ENCODE assay signal across 33 cellular contexts in the genomic region with DNA sequence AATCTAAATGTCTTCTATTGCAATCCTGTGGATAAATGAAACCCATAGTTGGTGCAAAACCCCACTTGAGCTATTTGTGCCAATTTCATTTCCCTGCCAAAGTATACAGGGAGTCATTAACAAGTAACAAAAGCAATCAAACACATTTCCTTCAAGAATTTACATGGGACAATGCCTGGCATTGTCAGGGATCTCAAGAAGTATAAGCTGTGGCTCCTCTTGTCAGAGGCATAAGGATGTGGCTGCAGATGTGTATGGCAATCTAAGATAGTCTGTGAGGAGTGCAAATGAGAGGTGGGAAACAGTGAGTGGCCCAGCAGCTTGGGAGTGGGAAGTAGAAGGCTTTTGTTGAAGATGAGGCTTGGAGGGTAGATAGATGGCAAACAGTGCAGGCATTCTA.
"Had no signal": no experiment of that assay in that cellular context is flagged by ENCODE, and none has a peak within 500 bp of the region (broad histone marks: within the 10 kb centered on the region; RNA-seq: fewer than 3 reads in every experiment).

No MANE protein-coding gene starts in this region.

- DNase-seq: activated CD4-positive, alpha-beta memory T cell treated with anti-CD3 and anti-CD28 coated beads for 36 hours; activated CD4-positive, alpha-beta T cell treated with anti-CD3 and anti-CD28 coated beads for 36 hours; activated CD4-positive, alpha-beta T cell treated with anti-CD3 and anti-CD28 coated beads, Interleukin-2, amount 10 ng/mL, durations not matched to agents 24 days and 14 days; activated CD4-positive, CD25-positive, alpha-beta regulatory T cell; activated CD4-positive, CD25-positive, alpha-beta regulatory T cell treated with anti-CD3 and anti-CD28 coated beads, Interleukin-2, amount 50 U/mL, for 72 hours; activated CD8-positive, alpha-beta memory T cell treated with anti-CD3 and anti-CD28 coated beads, Interleukin-2, amount 10 ng/mL, durations not matched to agents 7 days and 5 days; activated CD8-positive, alpha-beta memory T cell treated with anti-CD3 and anti-CD28 coated beads, Interleukin-2, amount 50 U/mL, for 4 hours; activated CD8-positive, alpha-beta T cell treated with anti-CD3 and anti-CD28 coated beads, Interleukin-2, amount 10 ng/mL, durations not matched to agents 7 days and 5 days; activated effector memory CD4-positive, alpha-beta T cell treated with anti-CD3 and anti-CD28 coated beads, Interleukin-2, amount 50 U/mL, for 16 hours; activated naive CD4-positive, alpha-beta T cell treated with anti-CD3 and anti-CD28 coated beads for 36 hours; activated naive CD8-positive, alpha-beta T cell treated with anti-CD3 and anti-CD28 coated beads for 36 hours; activated naive CD8-positive, alpha-beta T cell treated with anti-CD3 and anti-CD28 coated beads, Interleukin-2, amount 50 U/mL, for 24 hours; activated T-cell treated with anti-CD3 and anti-CD28 coated beads, Interleukin-2, amount 50 U/mL, for 1 hour; activated T-cell treated with anti-CD3 and anti-CD28 coated beads, Interleukin-2, amount 50 U/mL, for 48 hours; adrenal gland; amygdala; aorta; central memory CD4-positive, alpha-beta T cell; cerebellar nuclear complex; effector memory CD4-positive, alpha-beta T cell; endodermal cell; foreskin keratinocyte; gastrocnemius medialis; glutamatergic neuron; heart left ventricle; T-helper 2 cell had no signal

- H3K4me1 ChIP-seq: adrenal gland, breast epithelium, colonic mucosa, foreskin keratinocyte, gastrocnemius medialis, heart left ventricle had no signal

- H3K4me3 ChIP-seq: adrenal gland, breast epithelium, cardiac muscle cell, colonic mucosa, gastrocnemius medialis, heart left ventricle had no signal

- H3K27ac Mint-ChIP-seq: activated CD4-positive, alpha-beta memory T cell treated with anti-CD3 and anti-CD28 coated beads for 36 hours; activated CD4-positive, alpha-beta T cell treated with anti-CD3 and anti-CD28 coated beads for 36 hours; activated CD4-positive, alpha-beta T cell treated with anti-CD3 and anti-CD28 coated beads, Interleukin-2, amount 10 ng/mL, durations not matched to agents 24 days and 14 days; activated CD8-positive, alpha-beta memory T cell treated with anti-CD3 and anti-CD28 coated beads, Interleukin-2, amount 10 ng/mL, durations not matched to agents 7 days and 5 days; activated CD8-positive, alpha-beta T cell treated with anti-CD3 and anti-CD28 coated beads, Interleukin-2, amount 10 ng/mL, durations not matched to agents 7 days and 5 days; activated naive CD4-positive, alpha-beta T cell treated with anti-CD3 and anti-CD28 coated beads for 36 hours; activated naive CD4-positive, alpha-beta T cell treated with anti-CD3 and anti-CD28 coated beads, Interleukin-2, amount 50 U/mL, for 24 hours; activated naive CD8-positive, alpha-beta T cell treated with anti-CD3 and anti-CD28 coated beads for 36 hours; activated naive CD8-positive, alpha-beta T cell treated with anti-CD3 and anti-CD28 coated beads, Interleukin-2, amount 50 U/mL, for 24 hours; activated T-helper 1 cell treated with anti-CD3 and anti-CD28 coated beads, Interleukin-12 subunit alpha, Interleukin-12 subunit beta, Interleukin-2, Interleukin-4 antibody, amounts not matched to agents 30 ng/mL and 10 ng/mL and 1 ng/mL, durations not matched to agents 14 hours and 24 hours and 36 hours; activated T-helper 2 cell treated with anti-CD3 and anti-CD28 coated beads, Interferon-gamma antibody, Interleukin-2, Interleukin-4, amounts not matched to agents 10 μg/mL and 5 μg/mL and 100 μg/mL, durations not matched to agents 14 hours and 24 hours and 36 hours; endodermal cell had no signal

- H3K36me3 ChIP-seq: adrenal gland, breast epithelium, cardiac muscle cell, colonic mucosa, gastrocnemius medialis, heart left ventricle had no signal

- H3K27ac ChIP-seq: adrenal gland, breast epithelium, cardiac muscle cell, colonic mucosa, foreskin keratinocyte, gastrocnemius medialis, heart left ventricle had no signal

- H3K9me3 Mint-ChIP-seq: activated CD4-positive, alpha-beta memory T cell treated with anti-CD3 and anti-CD28 coated beads for 36 hours; activated CD4-positive, alpha-beta T cell treated with anti-CD3 and anti-CD28 coated beads, Interleukin-2, amount 10 ng/mL, durations not matched to agents 24 days and 14 days; activated naive CD4-positive, alpha-beta T cell treated with anti-CD3 and anti-CD28 coated beads for 36 hours; activated naive CD4-positive, alpha-beta T cell treated with anti-CD3 and anti-CD28 coated beads, Interleukin-2, amount 50 U/mL, for 24 hours; activated naive CD8-positive, alpha-beta T cell treated with anti-CD3 and anti-CD28 coated beads, Interleukin-2, amount 50 U/mL, for 24 hours; activated T-helper 1 cell treated with anti-CD3 and anti-CD28 coated beads, Interleukin-12 subunit alpha, Interleukin-12 subunit beta, Interleukin-2, Interleukin-4 antibody, amounts not matched to agents 30 ng/mL and 10 ng/mL and 1 ng/mL, durations not matched to agents 14 hours and 24 hours and 36 hours; activated T-helper 2 cell treated with anti-CD3 and anti-CD28 coated beads, Interferon-gamma antibody, Interleukin-2, Interleukin-4, amounts not matched to agents 10 μg/mL and 5 μg/mL and 100 μg/mL, durations not matched to agents 14 hours and 24 hours and 36 hours; endodermal cell had no signal

- H3K36me3 Mint-ChIP-seq: activated CD4-positive, alpha-beta memory T cell treated with anti-CD3 and anti-CD28 coated beads for 36 hours; activated CD8-positive, alpha-beta memory T cell treated with anti-CD3 and anti-CD28 coated beads, Interleukin-2, amount 10 ng/mL, durations not matched to agents 7 days and 5 days; activated naive CD4-positive, alpha-beta T cell treated with anti-CD3 and anti-CD28 coated beads, Interleukin-2, amount 50 U/mL, for 24 hours had no signal

- H3K27me3 ChIP-seq: adrenal gland, cardiac muscle cell, colonic mucosa, foreskin keratinocyte, gastrocnemius medialis had no signal

- H3K9me3 ChIP-seq: adrenal gland, breast epithelium, colonic mucosa, gastrocnemius medialis, heart left ventricle had no signal

- H3K4me3 Mint-ChIP-seq: activated CD4-positive, alpha-beta memory T cell treated with anti-CD3 and anti-CD28 coated beads for 36 hours; activated CD4-positive, alpha-beta T cell treated with anti-CD3 and anti-CD28 coated beads for 36 hours; activated CD4-positive, alpha-beta T cell treated with anti-CD3 and anti-CD28 coated beads, Interleukin-2, amount 10 ng/mL, durations not matched to agents 24 days and 14 days; activated CD8-positive, alpha-beta memory T cell treated with anti-CD3 and anti-CD28 coated beads, Interleukin-2, amount 10 ng/mL, durations not matched to agents 7 days and 5 days; activated CD8-positive, alpha-beta T cell treated with anti-CD3 and anti-CD28 coated beads, Interleukin-2, amount 10 ng/mL, durations not matched to agents 7 days and 5 days; activated naive CD4-positive, alpha-beta T cell treated with anti-CD3 and anti-CD28 coated beads for 36 hours; activated naive CD4-positive, alpha-beta T cell treated with anti-CD3 and anti-CD28 coated beads, Interleukin-2, amount 50 U/mL, for 24 hours; activated naive CD8-positive, alpha-beta T cell treated with anti-CD3 and anti-CD28 coated beads for 36 hours; activated naive CD8-positive, alpha-beta T cell treated with anti-CD3 and anti-CD28 coated beads, Interleukin-2, amount 50 U/mL, for 24 hours; activated T-helper 1 cell treated with anti-CD3 and anti-CD28 coated beads, Interleukin-12 subunit alpha, Interleukin-12 subunit beta, Interleukin-2, Interleukin-4 antibody, amounts not matched to agents 30 ng/mL and 10 ng/mL and 1 ng/mL, durations not matched to agents 14 hours and 24 hours and 36 hours; brain; endodermal cell had no signal

- H3K27me3 Mint-ChIP-seq: activated CD4-positive, alpha-beta memory T cell treated with anti-CD3 and anti-CD28 coated beads for 36 hours; activated CD4-positive, alpha-beta T cell treated with anti-CD3 and anti-CD28 coated beads for 36 hours; activated CD4-positive, alpha-beta T cell treated with anti-CD3 and anti-CD28 coated beads, Interleukin-2, amount 10 ng/mL, durations not matched to agents 24 days and 14 days; activated CD8-positive, alpha-beta memory T cell treated with anti-CD3 and anti-CD28 coated beads, Interleukin-2, amount 10 ng/mL, durations not matched to agents 7 days and 5 days; activated naive CD4-positive, alpha-beta T cell treated with anti-CD3 and anti-CD28 coated beads, Interleukin-2, amount 50 U/mL, for 24 hours; activated naive CD8-positive, alpha-beta T cell treated with anti-CD3 and anti-CD28 coated beads for 36 hours; activated naive CD8-positive, alpha-beta T cell treated with anti-CD3 and anti-CD28 coated beads, Interleukin-2, amount 50 U/mL, for 24 hours; brain had no signal
